ENCODE assay signal across 16 cellular contexts in genomic region chr7:3250725-3251124, GRCh38. TPM values are rescaled to one million over a fixed set of nuclear protein-coding genes. Genes with fewer than 3 reads are reported as not detected.
DNase-seq lines count a peak whose midpoint lies in the region; ATAC-seq and TF ChIP-seq lines count a peak whose summit lies in the region.
"Had no signal": no experiment of that assay in that cellular context is flagged by ENCODE, and none has a peak within 500 bp of the region (broad histone marks: within the 10 kb centered on the region; RNA-seq: fewer than 3 reads in every experiment).

No MANE protein-coding gene starts in this region.

- peaks cover 4% of the 10 kb centered on the region for H3K4me1 Mint-ChIP-seq in activated naive CD4-positive, alpha-beta T cell treated with anti-CD3 and anti-CD28 coated beads for 36 hours (ENCODE audit: low read depth)
- H3K4me1 Mint-ChIP-seq in neural crest cell, result peaks cover 12% of the 10 kb centered on the region
- H3K4me1 Mint-ChIP-seq: B cell had no signal

- peak; percentile 32 to 33 for ATAC-seq in activated CD4-positive, CD25-positive, alpha-beta regulatory T cell treated with anti-CD3 and anti-CD28 coated beads, Interleukin-2, amount 50 U/mL, for 24 hours
- ATAC-seq in HG03565 (IDR thresholded peaks at IDR 0.05; ENCODE audit: unreplicated experiment) (peak; percentile 49), GM18873 (IDR thresholded peaks at IDR 0.05; ENCODE audit: low FRiP score, unreplicated experiment) (no peak), GM18511 (IDR thresholded peaks at IDR 0.05; ENCODE audit: unreplicated experiment) (no peak)
- ATAC-seq: PC-3 had no signal

- intact Hi-C loops in activated naive CD4-positive, alpha-beta T cell treated with anti-CD3 and anti-CD28 coated beads for 36 hours (cut with micrococcal nuclease), result no loop called here

- H3K9me3 Mint-ChIP-seq in activated naive CD4-positive, alpha-beta T cell treated with anti-CD3 and anti-CD28 coated beads for 36 hours, result peaks cover 7% of the 10 kb centered on the region
- H3K9me3 Mint-ChIP-seq in neural crest cell, result peaks cover 11% of the 10 kb centered on the region

- CTCF ChIA-PET in activated naive CD4-positive, alpha-beta T cell treated with anti-CD3 and anti-CD28 coated beads for 36 hours (lab: Charles Lee), result no interaction called here

- no peaks in the 10 kb centered on the region for H3K36me3 Mint-ChIP-seq in activated naive CD4-positive, alpha-beta T cell treated with anti-CD3 and anti-CD28 coated beads for 36 hours (ENCODE audit: low read depth)
- H3K36me3 Mint-ChIP-seq in neural crest cell (ENCODE audit: low read depth), result no peaks in the 10 kb centered on the region

- no peak for TF ChIP-seq CTCF in neural crest cell (conservative IDR thresholded peaks at IDR 0.05)

- H3K4me3 Mint-ChIP-seq in activated naive CD4-positive, alpha-beta T cell treated with anti-CD3 and anti-CD28 coated beads for 36 hours, result no peak overlapping the region
- H3K4me3 Mint-ChIP-seq in neural crest cell, result no peak overlapping the region
- H3K4me3 Mint-ChIP-seq: B cell had no signal

- no peak for DNase-seq in activated CD4-positive, CD25-positive, alpha-beta regulatory T cell (lab: John Stamatoyannopoulos, UW)
- peak; percentile 7 for DNase-seq in activated naive CD4-positive, alpha-beta T cell treated with anti-CD3 and anti-CD28 coated beads for 36 hours
- no peak for DNase-seq in activated naive CD4-positive, alpha-beta T cell treated with Interleukin-2 at 50 U/mL for 16 hours
- DNase-seq in neural crest cell (ENCODE audit: low read depth, low spot score), result no peak
- DNase-seq: DMS79 treated with DMSO at 0.1 percent for 48 hours, NCI-H1417 treated with DMSO at 0.1 percent for 48 hours, NCI-H1930, NCI-H526, PC-3, RPMI8226, SHP77 treated with DMSO at 0.1 percent for 48 hours had no signal

- H3K27me3 Mint-ChIP-seq in activated naive CD4-positive, alpha-beta T cell treated with anti-CD3 and anti-CD28 coated beads for 36 hours (ENCODE audit: low read depth), result peaks cover 2% of the 10 kb centered on the region
- H3K27me3 Mint-ChIP-seq in neural crest cell (ENCODE audit: low read depth), result no peaks in the 10 kb centered on the region

- H3K27ac Mint-ChIP-seq in activated naive CD4-positive, alpha-beta T cell treated with anti-CD3 and anti-CD28 coated beads for 36 hours, result no peak overlapping the region
- H3K27ac Mint-ChIP-seq in neural crest cell (ENCODE audit: unreplicated experiment), result peak overlapping the region; percentile 81
- H3K27ac Mint-ChIP-seq: B cell had no signal

RNA-seq across cellular contexts. Expression of gene SDK1, which starts 50.3 kb away (rescaled TPM):
- 1 to 10 TPM; 1.3 to 2.0 TPM for total RNA-seq in activated naive CD4-positive, alpha-beta T cell treated with anti-CD3 and anti-CD28 coated beads for 36 hours
- total RNA-seq in neural crest cell, result 11.6 and 12.6 TPM in 2 replicates

Comparison
In these comparisons a context has a peak if more than half of its experiments do, and no peak if none do; other contexts are left out.
1. ATAC-seq: peak in activated CD4-positive, CD25-positive, alpha-beta regulatory T cell treated with anti-CD3 and anti-CD28 coated beads, Interleukin-2, amount 50 U/mL, for 24 hours (2 of 2) and HG03565 (single experiment); none in GM18873 (single experiment) and GM18511 (single experiment).